ENCODE assay signal across 24 cellular contexts in genomic region chr22:24465975-24466374, GRCh38. TPM values are rescaled to one million over a fixed set of nuclear protein-coding genes. Genes with fewer than 3 reads are reported as not detected.
DNase-seq lines count a peak whose midpoint lies in the region; ATAC-seq, FAIRE-seq and TF ChIP-seq lines count a peak whose summit lies in the region.
"Had no signal": no experiment of that assay in that cellular context is flagged by ENCODE, and none has a peak within 500 bp of the region (broad histone marks: within the 10 kb centered on the region; RNA-seq: fewer than 3 reads in every experiment).

No MANE protein-coding gene starts in this region.

- H3K27me3 ChIP-seq in liver (ENCODE audit: control insufficient read depth in 4 of 4, insufficient read depth in 4 of 4, low read length in 3 of 4) (no peaks in the 10 kb centered on the region), HepG2 (ENCODE audit: control insufficient read depth in 1 of 2, insufficient read depth in 2 of 2, low read length in 2 of 2) (no peaks in the 10 kb centered on the region)

- H3K36me3 ChIP-seq in liver (ENCODE audit: control insufficient read depth in 4 of 4, insufficient read depth in 3 of 4, low read depth in 1 of 4, low read length in 3 of 4) (peaks cover 2 to 14% (median 8%) of the 10 kb centered on the region in 4 donors), HepG2 (replicated peaks in 1 of 2; ENCODE audit: control insufficient read depth in 1 of 2, insufficient read depth in 2 of 2, low read length in 2 of 2) (no peaks in the 10 kb centered on the region)
- H3K36me3 ChIP-seq: HAP-1 had no signal

- peaks cover 7% of the 10 kb centered on the region for H3K9me3 Mint-ChIP-seq in mesothelial cell of epicardium
- H3K9me3 Mint-ChIP-seq: CD4-positive, CD25-positive, alpha-beta regulatory T cell; stimulated activated naive CD8-positive, alpha-beta T cell treated with anti-CD3 and anti-CD28 coated beads, Interleukin-15, amount 100 ng/mL, for 72 hours; T-cell had no signal

- H3K4me3 Mint-ChIP-seq in mesothelial cell of epicardium: no peak overlapping the region
- H3K4me3 Mint-ChIP-seq: CD4-positive, CD25-positive, alpha-beta regulatory T cell; stimulated activated naive CD8-positive, alpha-beta T cell treated with anti-CD3 and anti-CD28 coated beads, Interleukin-15, amount 100 ng/mL, for 72 hours; T-cell had no signal

- POLR2A ChIA-PET in HepG2 (lab: Yijun Ruan, JAX): no interaction called here

- DNase-seq in HepG2 (ENCODE audit: low spot score): no peak
- no peak for DNase-seq in mesothelial cell of epicardium (ENCODE audit: low spot score in 2 of 2, unreplicated experiment in 2 of 2)
- DNase-seq in MV-4-11 (lab: John Stamatoyannopoulos, UW): no peak
- no peak for DNase-seq in SIG-M5 (lab: John Stamatoyannopoulos, UW)
- DNase-seq in GM12892 (ENCODE audit: insufficient read length): no peak
- DNase-seq: activated CD4-positive, alpha-beta T cell treated with anti-CD3 and anti-CD28 coated beads for 1 hour; activated naive CD4-positive, alpha-beta T cell; activated T-cell treated with anti-CD3 and anti-CD28 coated beads, Interleukin-2, amount 50 U/mL, for 1 hour; CD4-positive, CD25-positive, alpha-beta regulatory T cell; GDM1; Karpas-422; NCI-H1092; NCI-H2029; NCI-H2227 treated with DMSO at 0.1 percent for 48 hours; NCI-H774; stimulated activated CD4-positive, alpha-beta T cell treated with anti-CD3 and anti-CD28 coated beads, Interleukin-12 subunit alpha, Interleukin-12 subunit beta, amount 100 ng/mL, for 4 hours; stimulated activated CD4-positive, alpha-beta T cell treated with anti-CD3 and anti-CD28 coated beads, Interleukin-4, amount 100 ng/mL, for 4 hours; stimulated activated naive CD8-positive, alpha-beta T cell treated with anti-CD3 and anti-CD28 coated beads, Interleukin-15, amount 100 ng/mL, for 72 hours; T-cell had no signal

- no peak for TF ChIP-seq RAD21 in liver (IDR thresholded peaks at IDR 0.05)
- TF ChIP-seq RAD21 in HepG2 (CRISPR knock-in tag; IDR thresholded peaks at IDR 0.05): no peak

- H3K9me3 ChIP-seq in liver (ENCODE audit: control insufficient read depth in 4 of 4, low read length in 3 of 4) (no peaks in the 10 kb centered on the region), HepG2 (ENCODE audit: low read length) (no peaks in the 10 kb centered on the region)
- H3K9me3 ChIP-seq: HAP-1 had no signal

- BruUV-seq in HepG2 (replicated peaks; lab: Mats Ljungman, UMichigan): no TSS peak

- no peaks in the 10 kb centered on the region for H3K79me2 ChIP-seq in HepG2 (ENCODE audit: insufficient read depth, low read length)

- 97% methylated on average over 3 of the region's 3 CpGs for WGBS in liver
- 95% methylated on average over 3 of the region's 3 CpGs for WGBS in HepG2 (ENCODE audit: low lambda C conversion rate)

- CTCF ChIA-PET in HepG2 (lab: Yijun Ruan, JAX; ENCODE audit: low intra/inter-chr PET ratio, low total read pairs): no interaction called here

- peak overlapping the region; percentile 18 to 54 for H3K27ac ChIP-seq in liver (ENCODE audit: low read depth in 1 of 2, low read length in 2 of 2)
- H3K27ac ChIP-seq in HepG2 (ENCODE audit: extremely low read length, insufficient read depth, low read length): no peak overlapping the region
- H3K27ac ChIP-seq in angular gyrus (ENCODE audit: low read depth, low read length): peak overlapping the region; percentile 37

- peak overlapping the region; percentile 88 for H3K27ac Mint-ChIP-seq in mesothelial cell of epicardium
- H3K27ac Mint-ChIP-seq: stimulated activated naive CD8-positive, alpha-beta T cell treated with anti-CD3 and anti-CD28 coated beads, Interleukin-15, amount 100 ng/mL, for 72 hours; T-cell had no signal

- in situ Hi-C loops in HepG2 (cut with HindIII; ENCODE audit: extremely low pct_ligation_motif_present, low pct_unique_long_range_greater_than_20kb): no loop called here

- no peak for TF ChIP-seq CTCF in liver (IDR thresholded peaks at IDR 0.05; ENCODE audit: low read depth, low read length, missing input control)
- no peak for TF ChIP-seq CTCF in HepG2 (CRISPR knock-in tag; IDR thresholded peaks at IDR 0.05)
- no peak for TF ChIP-seq CTCF in mesothelial cell of epicardium (IDR thresholded peaks at IDR 0.05; ENCODE audit: unreplicated experiment)

- no peak for TF ChIP-seq EP300 in HepG2 (IDR thresholded peaks at IDR 0.05; ENCODE audit: low read depth in 2 of 2, low read length in 2 of 2)
- no peak for TF ChIP-seq EP300 in HepG2 (CRISPR knock-in tag; IDR thresholded peaks at IDR 0.05; ENCODE audit: borderline replicate concordance)

- H3K4me3 ChIP-seq in liver (ENCODE audit: low read depth in 1 of 3, low read length in 3 of 3) (no peak overlapping the region), HepG2 (replicated peaks in 1 of 3; ENCODE audit: insufficient read depth in 1 of 3, low read depth in 2 of 3, low read length in 3 of 3) (no peak overlapping the region)
- H3K4me3 ChIP-seq: HAP-1 had no signal

- no peak for ATAC-seq in HepG2
- ATAC-seq in GM21576 (IDR thresholded peaks at IDR 0.05; ENCODE audit: unreplicated experiment): no peak
- ATAC-seq: stimulated activated naive CD8-positive, alpha-beta T cell treated with anti-CD3 and anti-CD28 coated beads, Interleukin-15, amount 100 ng/mL, for 72 hours; T-cell had no signal

- no peak overlapping the region for H2AFZ ChIP-seq in HepG2 (ENCODE audit: low read length)

- H3K9ac ChIP-seq in liver (ENCODE audit: low read depth in 1 of 2, low read length in 2 of 2): no peak overlapping the region
- H3K9ac ChIP-seq in HepG2 (ENCODE audit: insufficient read depth, low read depth, low read length): no peak overlapping the region

- TF ChIP-seq POLR2A in HepG2 (IDR thresholded peaks at IDR 0.05; ENCODE audit: insufficient read depth in 1 of 2, low read depth in 2 of 2, low read length in 2 of 2): no peak
- no peak for TF ChIP-seq POLR2A in GM12892 (IDR thresholded peaks at IDR 0.05; ENCODE audit: low read depth, low read length)

- no peaks in the 10 kb centered on the region for H4K20me1 ChIP-seq in HepG2 (ENCODE audit: insufficient read depth, low read length)

- peaks cover 28% of the 10 kb centered on the region for H3K4me1 Mint-ChIP-seq in mesothelial cell of epicardium
- H3K4me1 Mint-ChIP-seq: CD4-positive, CD25-positive, alpha-beta regulatory T cell had no signal

- intact Hi-C loops in HepG2 (cut with micrococcal nuclease; ENCODE audit: unreplicated experiment): no loop called here

- H3K27me3 Mint-ChIP-seq in mesothelial cell of epicardium (ENCODE audit: low read depth): no peaks in the 10 kb centered on the region
- H3K27me3 Mint-ChIP-seq: CD4-positive, CD25-positive, alpha-beta regulatory T cell; stimulated activated naive CD8-positive, alpha-beta T cell treated with anti-CD3 and anti-CD28 coated beads, Interleukin-15, amount 100 ng/mL, for 72 hours; T-cell had no signal

- FAIRE-seq in HepG2 (lab: Jason Lieb, UNC): no peak
- FAIRE-seq in GM12892 (lab: Jason Lieb, UNC): no peak

- no peak overlapping the region for H3K4me2 ChIP-seq in HepG2 (ENCODE audit: low read depth, low read length)

- H3K4me1 ChIP-seq in liver (ENCODE audit: control insufficient read depth in 4 of 4, insufficient read depth in 4 of 4, low read length in 3 of 4) (peaks cover 0 to 9% (median 3%) of the 10 kb centered on the region in 4 donors), HepG2 (ENCODE audit: insufficient read depth, low read length) (peaks cover 24% of the 10 kb centered on the region)
- H3K4me1 ChIP-seq: HAP-1 had no signal

- no peaks in the 10 kb centered on the region for H3K36me3 Mint-ChIP-seq in mesothelial cell of epicardium
- H3K36me3 Mint-ChIP-seq: CD4-positive, CD25-positive, alpha-beta regulatory T cell; T-cell had no signal

RNA-seq across cellular contexts. Expression of gene UPB1, which starts 29.2 kb away (rescaled TPM):
- total RNA-seq in liver (10 to 100 TPM in 1 of 2 donors, 1 to 10 TPM in 1; 7.1 to 67.6 TPM), HepG2 (2016; rRNA removed; fragmentation: Illumina TruSeq; extraction: Trizol) (0.60 and 1.2 TPM in 2 replicates), mesothelial cell of epicardium (1.3 to 1.5 TPM (median 1.3 TPM) in 3 replicates)
- polyA plus RNA-seq in liver (100 to 1,000 TPM in 1 of 2 donors, 10 to 100 TPM in 1; 50.0 to 115 TPM), HepG2 (2011; rRNA removed) (0.38 and 0.59 TPM in 2 replicates)
- 0.53 and 0.61 TPM in 2 replicates for total RNA-seq in HepG2 (2016; cell fraction: cytosol; rRNA removed; fragmentation: Illumina TruSeq; extraction: Trizol; ENCODE audit: low read depth)
- total RNA-seq in HepG2 (2016; cell fraction: insoluble cytoplasmic fraction; rRNA removed; fragmentation: Illumina TruSeq; extraction: Trizol): 0.43 and 0.89 TPM in 2 replicates
- total RNA-seq in HepG2 (2016; cell fraction: membrane; rRNA removed; fragmentation: Illumina TruSeq; extraction: Trizol): 0.90 and 0.96 TPM in 2 replicates
- total RNA-seq in HepG2 (2016; cell fraction: nucleus; rRNA removed; fragmentation: Illumina TruSeq; extraction: Trizol): 1.0 and 1.1 TPM in 2 replicates
- 0.24 and 0.28 TPM in 2 replicates for polyA plus RNA-seq in HepG2 (2011; cell fraction: cytosol; rRNA removed)
- polyA plus RNA-seq in HepG2 (2011; cell fraction: nucleus; rRNA removed): 0.84 and 1.1 TPM in 2 replicates
- polyA plus RNA-seq in HepG2 (2012): 0.49 and 1.2 TPM in 2 replicates
- 0.42 and 0.53 TPM in 2 replicates for polyA plus RNA-seq in HepG2 (2016; cell fraction: cytosol; fragmentation: Illumina TruSeq; extraction: Trizol; ENCODE audit: low read depth)
- 0.80 and 0.84 TPM in 2 replicates for polyA plus RNA-seq in HepG2 (2016; cell fraction: insoluble cytoplasmic fraction; fragmentation: Illumina TruSeq; extraction: Trizol; ENCODE audit: low read depth)
- polyA plus RNA-seq in HepG2 (2016; cell fraction: membrane; fragmentation: Illumina TruSeq; extraction: Trizol; ENCODE audit: low read depth): 0.63 and 0.65 TPM in 2 replicates
- 1.5 and 1.6 TPM in 2 replicates for polyA plus RNA-seq in HepG2 (2016; cell fraction: nucleus; fragmentation: Illumina TruSeq; extraction: Trizol; ENCODE audit: insufficient read depth, low read depth)
- polyA minus RNA-seq in HepG2 (2011; rRNA and poly(A)+ RNA removed; ENCODE audit: low replicate concordance): 0.05 and 0.22 TPM in 2 replicates
- polyA minus RNA-seq in HepG2 (2011; cell fraction: cytosol; rRNA and poly(A)+ RNA removed): not detected in 2 replicates
- polyA minus RNA-seq in HepG2 (2011; cell fraction: nucleus; rRNA and poly(A)+ RNA removed): 0.77 and 0.99 TPM in 2 replicates
- 7.3 TPM for polyA plus RNA-seq in GM12892 (2012; ENCODE audit: missing spikeins)
- total RNA-seq: HT-29 had no signal
- polyA plus RNA-seq: CD4-positive, CD25-positive, alpha-beta regulatory T cell had no signal

RNA-seq across cellular contexts. Expression of gene ADORA2A, which starts 38.6 kb away (rescaled TPM):
- 1 to 10 TPM; 4.4 to 5.4 TPM for total RNA-seq in liver
- polyA plus RNA-seq in liver: 1 to 10 TPM; 3.4 to 3.5 TPM
- total RNA-seq in HepG2 (2016; rRNA removed; fragmentation: Illumina TruSeq; extraction: Trizol): 3.3 and 4.0 TPM in 2 replicates
- total RNA-seq in HepG2 (2016; cell fraction: cytosol; rRNA removed; fragmentation: Illumina TruSeq; extraction: Trizol; ENCODE audit: low read depth): 1.3 and 1.5 TPM in 2 replicates
- 3.1 and 3.5 TPM in 2 replicates for total RNA-seq in HepG2 (2016; cell fraction: insoluble cytoplasmic fraction; rRNA removed; fragmentation: Illumina TruSeq; extraction: Trizol)
- total RNA-seq in HepG2 (2016; cell fraction: membrane; rRNA removed; fragmentation: Illumina TruSeq; extraction: Trizol): 2.9 and 5.0 TPM in 2 replicates
- total RNA-seq in HepG2 (2016; cell fraction: nucleus; rRNA removed; fragmentation: Illumina TruSeq; extraction: Trizol): 2.4 TPM in 2 replicates
- 5.0 and 7.3 TPM in 2 replicates for polyA plus RNA-seq in HepG2 (2011; rRNA removed)
- polyA plus RNA-seq in HepG2 (2011; cell fraction: cytosol; rRNA removed): 4.4 and 5.8 TPM in 2 replicates
- polyA plus RNA-seq in HepG2 (2011; cell fraction: nucleus; rRNA removed): 15.5 and 20.4 TPM in 2 replicates
- 7.5 and 9.0 TPM in 2 replicates for polyA plus RNA-seq in HepG2 (2012)
- polyA plus RNA-seq in HepG2 (2016; cell fraction: cytosol; fragmentation: Illumina TruSeq; extraction: Trizol; ENCODE audit: low read depth): 1.3 and 1.7 TPM in 2 replicates
- 3.1 and 3.9 TPM in 2 replicates for polyA plus RNA-seq in HepG2 (2016; cell fraction: insoluble cytoplasmic fraction; fragmentation: Illumina TruSeq; extraction: Trizol; ENCODE audit: low read depth)
- polyA plus RNA-seq in HepG2 (2016; cell fraction: membrane; fragmentation: Illumina TruSeq; extraction: Trizol; ENCODE audit: low read depth): 2.3 and 3.2 TPM in 2 replicates
- polyA plus RNA-seq in HepG2 (2016; cell fraction: nucleus; fragmentation: Illumina TruSeq; extraction: Trizol; ENCODE audit: insufficient read depth, low read depth): 4.1 and 4.2 TPM in 2 replicates
- 3.1 and 18.4 TPM in 2 replicates for polyA minus RNA-seq in HepG2 (2011; rRNA and poly(A)+ RNA removed; ENCODE audit: low replicate concordance)
- 1.4 and 2.7 TPM in 2 replicates for polyA minus RNA-seq in HepG2 (2011; cell fraction: cytosol; rRNA and poly(A)+ RNA removed)
- 4.9 and 7.1 TPM in 2 replicates for polyA minus RNA-seq in HepG2 (2011; cell fraction: nucleus; rRNA and poly(A)+ RNA removed)
- 8.3 to 10.8 TPM (median 9.4 TPM) in 3 replicates for total RNA-seq in mesothelial cell of epicardium
- polyA plus RNA-seq in GM12892 (2012; ENCODE audit: missing spikeins): 14.3 TPM
